ENCODE assay signal across 14 cellular contexts in genomic region chr10:21363753-21364104, GRCh38.
DNase-seq lines count a peak whose midpoint lies in the region; ATAC-seq and TF ChIP-seq lines count a peak whose summit lies in the region.
"Had no signal": no experiment of that assay in that cellular context is flagged by ENCODE, and none has a peak within 500 bp of the region (broad histone marks: within the 10 kb centered on the region; RNA-seq: fewer than 3 reads in every experiment).

No MANE protein-coding gene starts in this region.

- H4K8ac ChIP-seq in mesenchymal stem cell (ENCODE audit: low read length): no peak overlapping the region

- H2AK5ac ChIP-seq in mesenchymal stem cell (ENCODE audit: low read length, severe bottlenecking): peak overlapping the region; percentile 89

- H3K4me2 ChIP-seq in mesenchymal stem cell (ENCODE audit: low read length, poor library complexity, severe bottlenecking): no peak overlapping the region

- H3K9ac ChIP-seq in mesenchymal stem cell (ENCODE audit: low read length): peak overlapping the region; percentile 30

- no peak overlapping the region for H2AFZ ChIP-seq in mesenchymal stem cell (ENCODE audit: low read depth, low read length)

- intact Hi-C loops in aorta (cut with DNase I): no loop called here

- no peak overlapping the region for H3K18ac ChIP-seq in mesenchymal stem cell (ENCODE audit: low read depth in 1 of 2, low read length in 2 of 2)

- no peak overlapping the region for H2BK15ac ChIP-seq in mesenchymal stem cell (ENCODE audit: low read depth, poor library complexity, severe bottlenecking)

- no peak overlapping the region for H2BK120ac ChIP-seq in mesenchymal stem cell (ENCODE audit: low read depth, low read length)

- 100% methylated on average over 1 of the region's 1 CpG for WGBS in mesenchymal stem cell
- WGBS in aorta, 2 donors: 96% methylated on average over 1 of the region's 1 CpG

- no peak overlapping the region for H4K91ac ChIP-seq in mesenchymal stem cell (ENCODE audit: low read length)

- H3K9me3 Mint-ChIP-seq in immature natural killer cell: no peaks in the 10 kb centered on the region
- H3K9me3 Mint-ChIP-seq: natural killer cell had no signal

- H3K36me3 ChIP-seq in mesenchymal stem cell (ENCODE audit: control insufficient read depth in 1 of 2, insufficient read depth in 2 of 2, low read depth in 1 of 2, low read length in 2 of 2) (no peaks in the 10 kb centered on the region), aorta (ENCODE audit: control insufficient read depth in 1 of 2, insufficient read depth in 2 of 2, low read length in 1 of 2) (no peaks in the 10 kb centered on the region)

- no peaks in the 10 kb centered on the region for H3K36me3 Mint-ChIP-seq in immature natural killer cell
- H3K36me3 Mint-ChIP-seq: natural killer cell had no signal

- H3K4me3 Mint-ChIP-seq in immature natural killer cell: no peak overlapping the region
- H3K4me3 Mint-ChIP-seq: natural killer cell had no signal

- H2BK5ac ChIP-seq in mesenchymal stem cell (ENCODE audit: low read depth, low read length, poor library complexity, severe bottlenecking): no peak overlapping the region

- no peaks in the 10 kb centered on the region for H3K4me1 Mint-ChIP-seq in immature natural killer cell
- H3K4me1 Mint-ChIP-seq: natural killer cell had no signal

- H3K4ac ChIP-seq in mesenchymal stem cell (ENCODE audit: low read depth in 1 of 2, low read length in 2 of 2): no peak overlapping the region

- H3K14ac ChIP-seq in mesenchymal stem cell (ENCODE audit: low read length in 2 of 2): no peak overlapping the region

- TF ChIP-seq CTCF in 22Rv1 (IDR thresholded peaks at IDR 0.05): no peak

- H3K27me3 Mint-ChIP-seq in immature natural killer cell (ENCODE audit: low read depth in 3 of 3): peaks cover 2 to 6% (median 2%) of the 10 kb centered on the region in 3 donors

- H3K27me3 ChIP-seq in mesenchymal stem cell (ENCODE audit: control insufficient read depth in 1 of 2, insufficient read depth in 1 of 2, low read length in 2 of 2) (no peaks in the 10 kb centered on the region), aorta (ENCODE audit: control insufficient read depth in 1 of 2, insufficient read depth in 2 of 2, low read length in 1 of 2) (no peaks in the 10 kb centered on the region)

- no peak overlapping the region for H3K4me3 ChIP-seq in mesenchymal stem cell (ENCODE audit: insufficient read depth in 1 of 2, low read depth in 1 of 2, low read length in 2 of 2)
- H3K4me3 ChIP-seq in aorta (ENCODE audit: low read length in 2 of 2): no peak overlapping the region

- no peak overlapping the region for H3K23ac ChIP-seq in mesenchymal stem cell (ENCODE audit: low read length in 2 of 2)

- peak overlapping the region; percentile 50 for H3K27ac ChIP-seq in 22Rv1
- peak overlapping the region; percentile 91 for H3K27ac ChIP-seq in mesenchymal stem cell (ENCODE audit: low read length, poor library complexity, severe bottlenecking)
- H3K27ac ChIP-seq in aorta (ENCODE audit: low read depth in 1 of 2, low read length in 2 of 2): no peak overlapping the region

- H3K9me3 ChIP-seq in mesenchymal stem cell (ENCODE audit: control insufficient read depth, low read length) (no peaks in the 10 kb centered on the region), aorta (ENCODE audit: control insufficient read depth, low read length) (no peaks in the 10 kb centered on the region)

- peak; percentile 32 for DNase-seq in NCI-H460 (ENCODE audit: extremely low read depth, low read depth)
- DNase-seq in cerebellar cortex (ENCODE audit: low spot score): peak; percentile 25
- DNase-seq in mesenchymal stem cell: peak; percentile 18
- no peak for DNase-seq in hippocampal formation (lab: John Stamatoyannopoulos, UW)
- DNase-seq in aorta: no peak
- no peak for DNase-seq in immature natural killer cell
- DNase-seq: activated CD4-positive, CD25-positive, alpha-beta regulatory T cell treated with anti-CD3 and anti-CD28 coated beads, Interleukin-2, amount 50 U/mL, for 72 hours; DMS79 treated with DMSO at 0.1 percent for 48 hours; natural killer cell; NCI-H1105; stimulated activated CD4-positive, alpha-beta T cell treated with anti-CD3 and anti-CD28 coated beads, Interleukin-15, amount 100 ng/mL, for 24 hours; stimulated activated CD8-positive, alpha-beta memory T cell treated with anti-CD3 and anti-CD28 coated beads, Interleukin-4, amount 100 ng/mL, for 48 hours had no signal

- H3K79me1 ChIP-seq in mesenchymal stem cell (replicated peaks; ENCODE audit: low read length, poor library complexity, severe bottlenecking): no peaks in the 10 kb centered on the region

- no peak overlapping the region for H2BK12ac ChIP-seq in mesenchymal stem cell (ENCODE audit: low read length in 2 of 2)

- ATAC-seq in GM18511 (IDR thresholded peaks at IDR 0.05; ENCODE audit: unreplicated experiment) (no peak), aorta (ENCODE audit: low FRiP score) (no peak)
- ATAC-seq: natural killer cell had no signal

- H3K4me1 ChIP-seq in mesenchymal stem cell (ENCODE audit: control insufficient read depth, insufficient read depth, low read depth, low read length) (peaks cover 3% of the 10 kb centered on the region), aorta (ENCODE audit: control insufficient read depth in 1 of 2, insufficient read depth in 2 of 2, low read length in 2 of 2) (no peaks in the 10 kb centered on the region)

- H3K27ac Mint-ChIP-seq in immature natural killer cell: no peak overlapping the region
- H3K27ac Mint-ChIP-seq: natural killer cell had no signal

Comparison
In these comparisons a context has a peak if more than half of its experiments do, and no peak if none do; other contexts are left out.
1. H3K27ac ChIP-seq: peak in 22Rv1 (single experiment) and mesenchymal stem cell (single experiment); none in aorta (0 of 2).
2. DNase-seq: peak in NCI-H460 (single experiment), cerebellar cortex (single experiment) and mesenchymal stem cell (single experiment); none in hippocampal formation (0 of 2), aorta (0 of 2) and immature natural killer cell (0 of 3).